8 cellular contexts compared by ENCODE assay signal in genomic region chr10:45972106-45972812, GRCh38. TPM values are rescaled to one million over a fixed set of nuclear protein-coding genes. Genes with fewer than 3 reads are reported as not detected.
DNase-seq lines count a peak whose midpoint lies in the region; ATAC-seq and TF ChIP-seq lines count a peak whose summit lies in the region.
"Not testable (repeated sequence)": the region's sequence is repeated elsewhere in the genome, so short reads cannot be mapped to it uniquely, and the experiment has no call there.

Gene TIMM23 (plus strand): TSS chr10:45972489. CDS start chr10:45972625, 136 bp downstream.

- intact Hi-C loops in left ventricle myocardium superior (cut with micrococcal nuclease); posterior vena cava (cut with DNase I): not testable (repeated sequence)

- H3K27me3 ChIP-seq in tibial nerve: not testable (repeated sequence)

- peak within 1 kb of the TSS; percentile 96 for H3K4me3 Mint-ChIP-seq in T-helper 2 cell treated with Interferon-gamma antibody and Interleukin-4, amounts not matched to agents 5 μg/mL and 100 μg/mL, for 36 hours

- in situ Hi-C loops in GM13976 (cut with MboI; ENCODE audit: low sequenced_read_pairs, unreplicated experiment): not testable (repeated sequence)

- DNase-seq in GM13976 (ENCODE audit: low spot score) (peak; percentile 68), NCI-H1694 (lab: John Stamatoyannopoulos, UW) (peak; percentile 36), amygdala (lab: John Stamatoyannopoulos, UW) (peak; percentile 25 to 95 (median 78)), left ventricle myocardium superior (peak; percentile 91), posterior vena cava (ENCODE audit: low spot score) (peak; percentile 96), tibial nerve (ENCODE audit: low spot score in 2 of 2) (peak; percentile 55 to 79)
- peak; percentile 88 for DNase-seq in T-helper 2 cell treated with Interferon-gamma antibody and Interleukin-4, amounts not matched to agents 5 μg/mL and 100 μg/mL, for 36 hours (ENCODE audit: low spot score)

- H3K9me3 Mint-ChIP-seq in T-helper 2 cell treated with Interferon-gamma antibody and Interleukin-4, amounts not matched to agents 5 μg/mL and 100 μg/mL, for 36 hours: not testable (repeated sequence)

- peak in 1 of 2 donors; percentile 93 for TF ChIP-seq EP300 in tibial nerve (IDR thresholded peaks at IDR 0.05)

- H3K36me3 ChIP-seq in tibial nerve: not testable (repeated sequence)

- not testable (repeated sequence) for H3K27me3 Mint-ChIP-seq in T-helper 2 cell treated with Interferon-gamma antibody and Interleukin-4, amounts not matched to agents 5 μg/mL and 100 μg/mL, for 36 hours (ENCODE audit: low read depth)

- peaks cover 0 to 30% (median 12%) of the 10 kb centered on the region in 4 donors for H3K4me1 ChIP-seq in tibial nerve

- WGBS in tibial nerve, 2 donors: 0 to 1% methylated on average over 54 to 56 of the region's 60 CpGs

- peak; percentile 14 to 17 for TF ChIP-seq POLR2A in tibial nerve (IDR thresholded peaks at IDR 0.05)

- ATAC-seq in HG02840 (IDR thresholded peaks at IDR 0.05; ENCODE audit: low FRiP score, unreplicated experiment) (peak; percentile 71), left ventricle myocardium superior (peak; percentile 97)

- peak within 1 kb of the TSS; percentile 50 to 92 (median 73) for H3K4me3 ChIP-seq in tibial nerve

- peak within 1 kb of the TSS; percentile 96 for H3K27ac Mint-ChIP-seq in T-helper 2 cell treated with Interferon-gamma antibody and Interleukin-4, amounts not matched to agents 5 μg/mL and 100 μg/mL, for 36 hours

- H3K27ac ChIP-seq in tibial nerve: peak within 1 kb of the TSS; percentile 10 to 74 (median 58)

- peaks cover 17% of the 10 kb centered on the region for H3K4me1 Mint-ChIP-seq in T-helper 2 cell treated with Interferon-gamma antibody and Interleukin-4, amounts not matched to agents 5 μg/mL and 100 μg/mL, for 36 hours (ENCODE audit: low read depth)

- H3K9me3 ChIP-seq in tibial nerve: not testable (repeated sequence)

- TF ChIP-seq CTCF in GM13976 (IDR thresholded peaks at IDR 0.05; ENCODE audit: borderline replicate concordance, control extremely low read depth, extremely low read depth, insufficient read depth, missing control alignments): not testable (repeated sequence)
- TF ChIP-seq CTCF in tibial nerve (IDR thresholded peaks at IDR 0.05): peak in 1 of 5 experiments; percentile 26

- H3K36me3 Mint-ChIP-seq in T-helper 2 cell treated with Interferon-gamma antibody and Interleukin-4, amounts not matched to agents 5 μg/mL and 100 μg/mL, for 36 hours (ENCODE audit: low read depth): peaks cover 18% of the 10 kb centered on the region

RNA-seq across cellular contexts. Expression of gene TIMM23, which starts in this region (rescaled TPM):
- total RNA-seq in left ventricle myocardium superior (89.7 TPM), posterior vena cava (10 to 100 TPM; 36.8 to 37.7 TPM), tibial nerve (10 to 100 TPM; 29.6 to 42.9 (median 35.7) TPM)

Comparison
In these comparisons a context has a peak if more than half of its experiments do, and no peak if none do; other contexts are left out.
1. Peak in every context shown above with its lines: DNase-seq, ATAC-seq, H3K4me3 ChIP-seq and H3K27ac ChIP-seq.
2. DNase-seq: peak in every context shown above with its lines; median percentile 96 in posterior vena cava; 91 in left ventricle myocardium superior; 88 in T-helper 2 cell treated with Interferon-gamma antibody and Interleukin-4, amounts not matched to agents 5 μg/mL and 100 μg/mL, for 36 hours; 78 in amygdala; 68 in GM13976; 67 in tibial nerve; 36 in NCI-H1694.